Comparison of ENCODE assay signal across 20 cellular contexts in genomic region chr15:84898761-84899160, GRCh38. TPM values are rescaled to one million over a fixed set of nuclear protein-coding genes. Genes with fewer than 3 reads are reported as not detected.
DNase-seq lines count a peak whose midpoint lies in the region; ATAC-seq and TF ChIP-seq lines count a peak whose summit lies in the region.
"Had no signal": no experiment of that assay in that cellular context is flagged by ENCODE, and none has a peak within 500 bp of the region (broad histone marks: within the 10 kb centered on the region; RNA-seq: fewer than 3 reads in every experiment).

No MANE protein-coding gene starts in this region.

- BruUV-seq in Calu3 (replicated peaks; lab: Mats Ljungman, UMichigan) = no TSS peak

- H3K4me3 ChIP-seq in HEK293 (ENCODE audit: low read depth, low read length) = no peak overlapping the region
- H3K4me3 ChIP-seq in spleen = no peak overlapping the region
- no peak overlapping the region for H3K4me3 ChIP-seq in CD8-positive, alpha-beta T cell (ENCODE audit: low read depth, low read length)
- H3K4me3 ChIP-seq: GM12878, GM23338, K562 had no signal

- H3K27ac Mint-ChIP-seq in nephron progenitor cell (peak overlapping the region; percentile 93), Calu3 (ENCODE audit: unreplicated experiment) (no peak overlapping the region)
- no peak overlapping the region for H3K27ac Mint-ChIP-seq in CD8-positive, alpha-beta T cell
- H3K27ac Mint-ChIP-seq: CD8-positive, alpha-beta memory T cell; GM23338; H9; HFFc6 had no signal

- peaks cover 15% of the 10 kb centered on the region for H3K4me1 Mint-ChIP-seq in nephron progenitor cell
- no peaks in the 10 kb centered on the region for H3K4me1 Mint-ChIP-seq in CD8-positive, alpha-beta T cell (ENCODE audit: low read depth)
- H3K4me1 Mint-ChIP-seq in Calu3 (ENCODE audit: low read depth, unreplicated experiment) = no peaks in the 10 kb centered on the region
- H3K4me1 Mint-ChIP-seq: CD14-positive monocyte; CD8-positive, alpha-beta memory T cell; GM23338 had no signal

- POLR2A ChIA-PET in HEK293 (lab: Yijun Ruan, JAX) = interaction anchor here (1.1 kb wide), 1 partner anchor 8 kb away, joined by 3 read pairs; no protein-coding TSS in a partner anchor
- POLR2A ChIA-PET in CD8-positive, alpha-beta T cell (lab: Charles Lee) = no interaction called here

- no peak for ATAC-seq in CD8-positive, alpha-beta T cell
- ATAC-seq: GM12878, GM23338, K562 had no signal

- peaks cover 0 to 10% (median 0%) of the 10 kb centered on the region in 7 donors for H3K27me3 ChIP-seq in spleen (replicated peaks in 1 of 7)
- no peaks in the 10 kb centered on the region for H3K27me3 ChIP-seq in CD8-positive, alpha-beta T cell (ENCODE audit: insufficient read depth, low read length)
- H3K27me3 ChIP-seq: BE2C had no signal

- H3K36me3 Mint-ChIP-seq in nephron progenitor cell (ENCODE audit: low read depth) = no peaks in the 10 kb centered on the region
- no peaks in the 10 kb centered on the region for H3K36me3 Mint-ChIP-seq in CD8-positive, alpha-beta T cell
- H3K36me3 Mint-ChIP-seq in Calu3 (ENCODE audit: insufficient read depth, unreplicated experiment) = no peaks in the 10 kb centered on the region
- H3K36me3 Mint-ChIP-seq: CD14-positive monocyte had no signal

- CTCF ChIA-PET in HEK293 (lab: Yijun Ruan, JAX) (interaction anchor here (0.7 kb wide), 1 partner anchor 12 kb away, joined by 3 read pairs; no protein-coding TSS in a partner anchor), Calu3 (lab: Charles Lee) (interaction anchor here (1.0 kb wide), 1 partner anchor 13 kb away, joined by 4 read pairs; no protein-coding TSS in a partner anchor)
- CTCF ChIA-PET in CD8-positive, alpha-beta T cell (lab: Charles Lee) = no interaction called here

- peak; percentile 44 for DNase-seq in kidney glomerular epithelial cell (lab: John Stamatoyannopoulos, UW)
- peak; percentile 32 for DNase-seq in nephron progenitor cell
- peak; percentile 25 for DNase-seq in spleen
- no peak for DNase-seq in CD8-positive, alpha-beta T cell
- no peak for DNase-seq in NCI-H1694 (lab: John Stamatoyannopoulos, UW)
- no peak for DNase-seq in Calu3
- DNase-seq: BE2C; CD8-positive, alpha-beta memory T cell; DMS 273 treated with DMSO at 0.1 percent for 48 hours; H9; HFFc6 had no signal

- TF ChIP-seq CTCF in HEK293 (tag by site-specific recombination; IDR thresholded peaks at IDR 0.05) (no peak), nephron progenitor cell (IDR thresholded peaks at IDR 0.05) (no peak), spleen (IDR thresholded peaks at IDR 0.05 in 8 of 11, conservative IDR thresholded peaks at IDR 0.05 in 3 of 11) (no peak), Calu3 (IDR thresholded peaks at IDR 0.05; ENCODE audit: unreplicated experiment) (no peak)
- no peak for TF ChIP-seq CTCF in CD8-positive, alpha-beta T cell (IDR thresholded peaks at IDR 0.05)

- H3K4me3 Mint-ChIP-seq in nephron progenitor cell (no peak overlapping the region), Calu3 (ENCODE audit: low read depth, unreplicated experiment) (no peak overlapping the region)
- no peak overlapping the region for H3K4me3 Mint-ChIP-seq in CD8-positive, alpha-beta T cell
- H3K4me3 Mint-ChIP-seq: CD14-positive monocyte; CD8-positive, alpha-beta memory T cell; GM23338; H9; HFFc6 had no signal

- H3K9me3 ChIP-seq in HEK293 (ENCODE audit: control insufficient read depth, insufficient read depth, low read depth, low read length) (no peaks in the 10 kb centered on the region), spleen (peaks cover 0 to 23% (median 11%) of the 10 kb centered on the region in 8 donors)
- no peaks in the 10 kb centered on the region for H3K9me3 ChIP-seq in CD8-positive, alpha-beta T cell (ENCODE audit: low read length)
- H3K9me3 ChIP-seq: BE2C had no signal

- intact Hi-C loops in spleen (cut with DNase I; ENCODE audit: low total_unique reads) (no loop called here), Calu3 (cut with micrococcal nuclease; ENCODE audit: unreplicated experiment) (no loop called here)
- intact Hi-C loops in CD8-positive, alpha-beta T cell (cut with DNase I, micrococcal nuclease) = no loop called here

- no peaks in the 10 kb centered on the region for H3K36me3 ChIP-seq in HEK293 (ENCODE audit: control insufficient read depth in 2 of 2, insufficient read depth in 1 of 2, low read length in 2 of 2)
- no peaks in the 10 kb centered on the region for H3K36me3 ChIP-seq in spleen
- H3K36me3 ChIP-seq in CD8-positive, alpha-beta T cell (ENCODE audit: insufficient read depth, low read length) = no peaks in the 10 kb centered on the region
- H3K36me3 ChIP-seq: BE2C had no signal

- TF ChIP-seq POLR2A in spleen (IDR thresholded peaks at IDR 0.05) = no peak

- no peak overlapping the region for H3K27ac ChIP-seq in HEK293 (ENCODE audit: extremely low read depth, low read depth, low read length)
- H3K27ac ChIP-seq in spleen = no peak overlapping the region
- H3K27ac ChIP-seq in CD8-positive, alpha-beta T cell (ENCODE audit: low read depth, low read length) = no peak overlapping the region
- H3K27ac ChIP-seq: HL-60 had no signal

- 67 to 75% (median 73%) methylated on average over 4 of the region's 4 CpGs for WGBS in spleen, 5 donors

- H3K4me1 ChIP-seq in HEK293 (ENCODE audit: control insufficient read depth, insufficient read depth, low read length) (no peaks in the 10 kb centered on the region), spleen (no peaks in the 10 kb centered on the region)
- H3K4me1 ChIP-seq in CD8-positive, alpha-beta T cell (ENCODE audit: insufficient read depth, low read length) = no peaks in the 10 kb centered on the region
- H3K4me1 ChIP-seq: BE2C had no signal

- H3K27me3 Mint-ChIP-seq in nephron progenitor cell (ENCODE audit: low read depth, poor library complexity) = peaks cover 9% of the 10 kb centered on the region
- H3K27me3 Mint-ChIP-seq in CD8-positive, alpha-beta T cell (ENCODE audit: low read depth) = peaks cover 4% of the 10 kb centered on the region
- H3K27me3 Mint-ChIP-seq in Calu3 (ENCODE audit: unreplicated experiment) = no peaks in the 10 kb centered on the region

- H3K9me3 Mint-ChIP-seq in nephron progenitor cell = peaks cover 12% of the 10 kb centered on the region
- H3K9me3 Mint-ChIP-seq in CD8-positive, alpha-beta T cell = peaks cover 4% of the 10 kb centered on the region
- no peaks in the 10 kb centered on the region for H3K9me3 Mint-ChIP-seq in Calu3 (ENCODE audit: low read depth, unreplicated experiment)
- H3K9me3 Mint-ChIP-seq: GM23338, HFFc6 had no signal

TF ChIP-seq in HEK293, 187 proteins besides CTCF, POLR2A, EP300 and RAD21:
- TF ChIP-seq ZBTB17 (tag by site-specific recombination; IDR thresholded peaks at IDR 0.05) = peak; percentile 43; the same call in 1 of the 2 replicates
- no peak for TF ChIP-seq ZNF391 (tag by site-specific recombination; IDR thresholded peaks at IDR 0.05; ENCODE audit: borderline replicate concordance, low read depth)
- TF ChIP-seq ZNF530 (tag by site-specific recombination; IDR thresholded peaks at IDR 0.05; ENCODE audit: low read depth) = no peak
- no peak for TF ChIP-seq ZNF561 (tag by site-specific recombination; IDR thresholded peaks at IDR 0.05; ENCODE audit: borderline replicate concordance)

RNA-seq across cellular contexts. Expression of gene SLC28A1, which starts 14.3 kb away (rescaled TPM):
- total RNA-seq in spleen = under 1 TPM in 1 of 7 donors, not detected in 6; 0.16 TPM
- polyA plus RNA-seq in spleen = under 1 TPM in 2 of 3 donors, not detected in 1; 0.10 to 0.29 TPM
- not detected for total RNA-seq in CD8-positive, alpha-beta T cell
- total RNA-seq in Calu3 (2022) = 0.17 and 0.37 TPM in 2 replicates
- total RNA-seq: CD8-positive, alpha-beta memory T cell; Daoy; G401; GM12878; GM23338; HFFc6; K562 had no signal
- polyA plus RNA-seq: AG04450; CD14-positive monocyte; CD8-positive, alpha-beta memory T cell; GM12878; GM23338 had no signal

Comparison
In these comparisons a context has a peak if more than half of its experiments do, and no peak if none do; other contexts are left out.
1. DNase-seq: peak in kidney glomerular epithelial cell (single experiment), nephron progenitor cell (single experiment) and spleen (single experiment); none in CD8-positive, alpha-beta T cell (0 of 7), NCI-H1694 (single experiment) and Calu3 (single experiment).